1 cellular context compared by ENCODE assay signal in the genomic region with DNA sequence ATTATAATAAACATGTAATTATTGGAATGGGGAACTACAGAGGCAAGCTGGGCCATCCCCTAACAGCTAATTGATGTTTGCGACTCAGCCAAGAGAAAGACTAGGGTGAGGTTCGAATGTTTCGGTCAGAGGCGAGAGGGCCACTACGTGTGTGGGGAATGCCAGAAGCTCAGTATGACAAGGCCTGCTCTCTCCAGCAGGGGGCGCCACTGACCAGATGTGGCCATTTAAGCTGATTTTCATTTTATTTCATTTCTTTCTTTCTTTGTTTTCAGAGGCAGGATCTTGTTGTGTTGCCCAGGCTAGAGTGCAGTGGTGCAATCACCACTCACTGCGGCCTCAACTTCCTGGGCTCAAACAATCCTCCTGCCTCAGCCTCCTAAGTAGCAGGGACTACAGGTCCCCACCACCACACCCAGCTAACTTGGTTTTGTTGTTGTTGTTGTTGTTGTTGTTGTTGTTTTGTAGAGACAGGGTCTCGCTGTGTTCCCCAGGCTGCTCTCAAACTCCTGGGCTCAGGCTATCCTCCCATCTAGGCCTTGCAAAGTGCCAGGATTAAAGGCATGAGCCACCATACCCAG.
A peak's percentile ranks its signal among the peaks of the same experiment; 100 is the strongest.
TF ChIP-seq lines count a peak whose summit lies in the region.

No MANE protein-coding gene starts in this region.

TF ChIP-seq in IMR-90, 13 proteins besides CTCF, POLR2A, EP300 and RAD21:
- TF ChIP-seq SMC3 (IDR thresholded peaks at IDR 0.05; ENCODE audit: low read depth, low read length), result peak; percentile 48; the same call in 1 of the 2 replicates
- TF ChIP-seq RCOR1 (IDR thresholded peaks at IDR 0.05; ENCODE audit: insufficient replicate concordance, low read length), result no peak
- no peak for TF ChIP-seq FOS (IDR thresholded peaks at IDR 0.05; ENCODE audit: low read depth, low read length)
